In the genomic region with DNA sequence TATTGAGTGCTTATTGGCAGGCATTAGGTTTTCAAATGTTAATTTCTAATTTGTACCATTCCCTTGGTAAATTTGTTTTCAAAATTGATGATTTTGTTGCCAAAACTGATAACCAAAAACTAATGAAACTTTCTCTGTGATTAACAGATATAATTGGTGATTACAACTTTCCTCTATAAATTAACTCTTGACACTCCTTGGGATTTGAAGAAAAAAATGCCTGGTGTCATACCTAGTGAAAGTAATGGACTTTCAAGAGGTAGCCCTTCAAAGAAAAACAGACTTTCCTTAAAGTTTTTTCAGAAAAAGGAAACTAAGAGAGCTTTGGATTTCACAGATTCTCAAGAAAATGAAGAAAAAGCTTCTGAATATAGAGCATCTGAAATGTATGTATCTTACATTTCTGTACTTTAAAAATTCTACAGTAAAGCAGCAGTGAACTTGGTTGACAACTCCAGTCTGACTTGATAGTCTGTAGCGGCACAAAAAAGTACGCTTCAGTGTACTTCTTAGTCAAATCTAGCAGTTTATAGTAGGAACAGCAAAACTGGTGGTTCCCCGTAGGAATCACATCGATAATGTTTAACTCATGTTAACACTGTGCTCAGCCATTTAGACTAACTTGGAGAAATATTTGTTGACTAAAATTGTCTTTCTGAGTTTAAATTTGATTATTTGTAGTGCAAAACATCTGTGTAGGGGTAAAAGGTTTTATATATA, we compare ENCODE assay signal across 9 cellular contexts. TPM values are rescaled to one million over a fixed set of nuclear protein-coding genes. Genes with fewer than 3 reads are reported as not detected.
A peak's percentile ranks its signal among the peaks of the same experiment; 100 is the strongest.
DNase-seq lines count a peak whose midpoint lies in the region; ATAC-seq, FAIRE-seq and TF ChIP-seq lines count a peak whose summit lies in the region.
"Had no signal": no experiment of that assay in that cellular context is flagged by ENCODE, and none has a peak within 500 bp of the region (broad histone marks: within the 10 kb centered on the region; RNA-seq: fewer than 3 reads in every experiment).

No MANE protein-coding gene starts in this region.

- BruUV-seq in endothelial cell of umbilical vein (replicated peaks; lab: Mats Ljungman, UMichigan): no TSS peak

- TF ChIP-seq POLR2A in endothelial cell of umbilical vein (IDR thresholded peaks at IDR 0.05; ENCODE audit: low read depth, low read length): no peak

- peaks cover 64% of the 10 kb centered on the region for H3K79me2 ChIP-seq in endothelial cell of umbilical vein (ENCODE audit: control insufficient read depth, insufficient read depth, low read length)

- CTCF ChIA-PET in endothelial cell of umbilical vein (lab: Charles Lee): interaction anchor here (1.3 to 2.0 kb wide), 2 partner anchors 307 kb away, joined by 7 to 9 read pairs; no protein-coding TSS in a partner anchor

- peak overlapping the region in 1 of 3 experiments; percentile 20 for H3K4me3 ChIP-seq in endothelial cell of umbilical vein (replicated peaks in 1 of 3; ENCODE audit: insufficient read depth in 1 of 3, low read depth in 1 of 3, low read length in 3 of 3)
- H3K4me3 ChIP-seq in pancreas: no peak overlapping the region

- POLR2A ChIA-PET in endothelial cell of umbilical vein (lab: Charles Lee): interaction anchor here (0.7 kb wide), 1 partner anchor 8 kb away, joined by 3 read pairs; no protein-coding TSS in a partner anchor

- no peaks in the 10 kb centered on the region for H4K20me1 ChIP-seq in endothelial cell of umbilical vein (replicated peaks; ENCODE audit: control insufficient read depth, extremely low read depth, insufficient read depth, low read length)

- peak overlapping the region; percentile 50 for H3K4me2 ChIP-seq in endothelial cell of umbilical vein (ENCODE audit: insufficient read depth, low read length)

- TF ChIP-seq CTCF in endothelial cell of umbilical vein (IDR thresholded peaks at IDR 0.05; ENCODE audit: extremely low read depth in 1 of 2, insufficient read depth in 1 of 2, low read depth in 1 of 2, low read length in 2 of 2) (no peak), pancreas (IDR thresholded peaks at IDR 0.05) (no peak)

- H3K27me3 ChIP-seq in endothelial cell of umbilical vein (ENCODE audit: control insufficient read depth in 2 of 2, insufficient read depth in 2 of 2, low read length in 2 of 2) (no peaks in the 10 kb centered on the region), pancreas (no peaks in the 10 kb centered on the region)

- H3K36me3 ChIP-seq in KOPT-K1 (ENCODE audit: insufficient read depth, low read length) (peaks cover 52% of the 10 kb centered on the region), endothelial cell of umbilical vein (ENCODE audit: control insufficient read depth in 2 of 2, extremely low read depth in 1 of 2, insufficient read depth in 2 of 2, low read length in 2 of 2) (peaks cover 0 to 2% of the 10 kb centered on the region in 2 experiments), pancreas (peaks cover 0 to 11% (median 3%) of the 10 kb centered on the region in 3 donors)

- H3K9me3 ChIP-seq in KOPT-K1 (ENCODE audit: insufficient read depth, low read length, poor library complexity, severe bottlenecking) (no peaks in the 10 kb centered on the region), endothelial cell of umbilical vein (replicated peaks; ENCODE audit: control insufficient read depth, insufficient read depth, low read length) (no peaks in the 10 kb centered on the region), pancreas (no peaks in the 10 kb centered on the region)

- no peak for FAIRE-seq in endothelial cell of umbilical vein (lab: Jason Lieb, UNC)
- no peak for FAIRE-seq in pancreas (lab: Jason Lieb, UNC)
- FAIRE-seq: H1 had no signal

- H2AFZ ChIP-seq in endothelial cell of umbilical vein (ENCODE audit: low read depth, low read length): no peak overlapping the region

- no peaks in the 10 kb centered on the region for H3K9me1 ChIP-seq in endothelial cell of umbilical vein (replicated peaks; ENCODE audit: control insufficient read depth, extremely low read depth, insufficient read depth, low read length)

- H3K4me1 ChIP-seq in endothelial cell of umbilical vein (ENCODE audit: control insufficient read depth, extremely low read depth, insufficient read depth, low read length) (peaks cover 13% of the 10 kb centered on the region), pancreas (peaks cover 13 to 27% (median 19%) of the 10 kb centered on the region in 3 donors)

- intact Hi-C loops in endothelial cell of umbilical vein (cut with micrococcal nuclease) (loop anchor here (5.0 kb wide), 2 partner anchors 307 to 682 kb away; no protein-coding TSS in a partner anchor), pancreas (cut with DNase I) (no loop called here)

- H3K27ac ChIP-seq in KOPT-K1 (ENCODE audit: low read depth, low read length, poor library complexity, severe bottlenecking) (peak overlapping the region; percentile 97), endothelial cell of umbilical vein (ENCODE audit: insufficient read depth, low read depth, low read length) (no peak overlapping the region), pancreas (no peak overlapping the region)

- WGBS in pancreas, 2 donors: 25 to 29% methylated on average over 4 of the region's 4 CpGs

- ATAC-seq in GM21529 (IDR thresholded peaks at IDR 0.05; ENCODE audit: unreplicated experiment) (peak; percentile 29), pancreas (no peak), GM21515 (IDR thresholded peaks at IDR 0.05; ENCODE audit: unreplicated experiment) (no peak)

- peak; percentile 20 for DNase-seq in ELR (ENCODE audit: low read depth)
- no peak for DNase-seq in endothelial cell of umbilical vein (ENCODE audit: low read depth, low spot score)
- DNase-seq in pancreas: no peak
- DNase-seq in NCI-H774 (lab: John Stamatoyannopoulos, UW): no peak
- DNase-seq in activated gamma-delta T cell (lab: John Stamatoyannopoulos, UW): no peak

- H3K9ac ChIP-seq in endothelial cell of umbilical vein (replicated peaks; ENCODE audit: extremely low read depth, insufficient read depth, low read length): no peak overlapping the region

- dilution Hi-C loops in endothelial cell of umbilical vein (cut with MboI; ENCODE audit: extremely low pct_ligation_motif_present, low sequenced_read_pairs): no loop called here

TF ChIP-seq in endothelial cell of umbilical vein, 7 proteins besides CTCF, POLR2A, EP300 and RAD21:
- TF ChIP-seq MYC (IDR thresholded peaks at IDR 0.05; ENCODE audit: low read depth, low read length): no peak
- no peak for TF ChIP-seq GATA2 (IDR thresholded peaks at IDR 0.05; ENCODE audit: insufficient read depth, insufficient read length, low read depth, low read length)
- no peak for TF ChIP-seq FOS (IDR thresholded peaks at IDR 0.05; ENCODE audit: borderline replicate concordance, insufficient read depth, low read length)
- TF ChIP-seq, protein P1, sequence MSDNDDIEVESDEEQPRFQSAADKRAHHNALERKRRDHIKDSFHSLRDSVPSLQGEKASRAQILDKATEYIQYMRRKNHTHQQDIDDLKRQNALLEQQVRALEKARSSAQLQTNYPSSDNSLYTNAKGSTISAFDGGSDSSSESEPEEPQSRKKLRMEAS (IDR thresholded peaks at IDR 0.05; ENCODE audit: insufficient read depth, insufficient read length): no peak
- no peak for TF ChIP-seq EZH2 (IDR thresholded peaks at IDR 0.05; ENCODE audit: borderline replicate concordance, low read depth, low read length, severe bottlenecking)
- no peak for TF ChIP-seq POLR2AphosphoS5 (IDR thresholded peaks at IDR 0.05; ENCODE audit: insufficient read depth, low read depth, low read length)
- TF ChIP-seq JUN (IDR thresholded peaks at IDR 0.05; ENCODE audit: borderline replicate concordance, insufficient read depth, insufficient read length, low read depth): no peak

RNA-seq across cellular contexts. Expression of gene USP1, which starts 3.0 kb away (rescaled TPM):
- total RNA-seq in endothelial cell of umbilical vein (37.8 and 38.4 TPM in 2 replicates), pancreas (10 to 100 TPM in 4 of 6 donors, 1 to 10 TPM in 2; 7.2 to 12.8 (median 10.5) TPM)
- polyA plus RNA-seq in endothelial cell of umbilical vein (4.5 and 7.0 TPM in 2 replicates), pancreas (10 to 100 TPM in 1 of 2 donors, 1 to 10 TPM in 1; 3.6 to 10.4 TPM)
- polyA plus RNA-seq in endothelial cell of umbilical vein (2011; cell fraction: cytosol; rRNA removed): 9.3 and 10.6 TPM in 2 replicates
- 5.8 and 10.7 TPM in 2 replicates for polyA plus RNA-seq in endothelial cell of umbilical vein (2011; cell fraction: nucleus; rRNA removed)
- polyA plus RNA-seq in endothelial cell of umbilical vein (2012): 12.3 and 28.4 TPM in 2 replicates
- 5.3 and 6.4 TPM in 2 replicates for polyA minus RNA-seq in endothelial cell of umbilical vein
- polyA minus RNA-seq in endothelial cell of umbilical vein (2011; cell fraction: cytosol; rRNA and poly(A)+ RNA removed): 37.3 TPM
- polyA minus RNA-seq in endothelial cell of umbilical vein (2011; cell fraction: nucleus; rRNA and poly(A)+ RNA removed): 5.7 and 7.2 TPM in 2 replicates
